ENCODE assay signal across 1 cellular context in the genomic region with DNA sequence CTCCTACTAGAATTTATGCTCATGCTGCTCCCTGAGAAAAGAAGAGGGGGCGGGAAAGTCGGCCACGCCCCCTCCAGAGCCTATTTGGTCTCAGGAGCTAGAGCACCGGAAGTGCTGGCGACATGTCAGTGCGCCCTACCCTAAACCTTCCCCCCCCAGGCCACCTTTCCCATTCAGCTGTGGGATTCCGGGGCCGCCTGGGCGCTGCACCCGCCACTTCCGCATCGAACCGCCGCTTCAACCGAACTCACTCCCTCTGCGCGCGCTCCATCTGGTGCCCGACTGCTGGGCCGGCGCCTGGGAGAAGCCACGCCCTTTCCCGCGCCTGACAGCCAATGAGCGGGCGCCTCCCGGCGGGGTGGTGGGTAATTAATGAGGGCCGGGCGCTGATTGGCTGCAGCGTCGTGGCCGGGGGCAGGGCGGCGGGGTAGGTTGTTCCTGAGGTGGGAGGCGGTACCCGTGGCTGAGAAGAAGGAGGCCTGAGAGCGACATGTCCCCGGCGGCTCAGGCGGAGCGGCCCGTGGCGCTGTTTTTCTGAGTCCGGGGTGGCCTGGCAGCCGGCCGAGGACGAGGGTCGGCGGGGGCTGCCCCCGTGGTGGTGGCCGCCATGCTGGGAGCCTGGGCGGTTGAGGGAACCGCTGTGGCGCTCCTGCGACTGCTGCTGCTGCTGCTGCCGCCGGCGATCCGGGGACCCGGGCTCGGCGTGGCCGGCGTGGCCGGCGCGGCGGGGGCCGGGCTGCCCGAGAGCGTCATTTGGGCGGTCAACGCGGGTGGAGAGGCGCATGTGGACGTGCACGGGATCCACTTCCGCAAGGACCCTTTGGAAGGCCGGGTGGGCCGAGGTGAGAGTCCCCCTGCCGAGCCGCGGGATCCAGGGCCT.
A peak's percentile ranks its signal among the peaks of the same experiment; 100 is the strongest.
TF ChIP-seq lines count a peak whose summit lies in the region.

Gene MLEC (plus strand): TSS at position 460 of the 880 bp plus-strand sequence. CDS start 148 bp downstream, at position 608.

TF ChIP-seq in HepG2, 621 proteins besides CTCF, POLR2A, EP300 and RAD21 (continued from another document and continues in another):
- TF ChIP-seq, protein P1, sequence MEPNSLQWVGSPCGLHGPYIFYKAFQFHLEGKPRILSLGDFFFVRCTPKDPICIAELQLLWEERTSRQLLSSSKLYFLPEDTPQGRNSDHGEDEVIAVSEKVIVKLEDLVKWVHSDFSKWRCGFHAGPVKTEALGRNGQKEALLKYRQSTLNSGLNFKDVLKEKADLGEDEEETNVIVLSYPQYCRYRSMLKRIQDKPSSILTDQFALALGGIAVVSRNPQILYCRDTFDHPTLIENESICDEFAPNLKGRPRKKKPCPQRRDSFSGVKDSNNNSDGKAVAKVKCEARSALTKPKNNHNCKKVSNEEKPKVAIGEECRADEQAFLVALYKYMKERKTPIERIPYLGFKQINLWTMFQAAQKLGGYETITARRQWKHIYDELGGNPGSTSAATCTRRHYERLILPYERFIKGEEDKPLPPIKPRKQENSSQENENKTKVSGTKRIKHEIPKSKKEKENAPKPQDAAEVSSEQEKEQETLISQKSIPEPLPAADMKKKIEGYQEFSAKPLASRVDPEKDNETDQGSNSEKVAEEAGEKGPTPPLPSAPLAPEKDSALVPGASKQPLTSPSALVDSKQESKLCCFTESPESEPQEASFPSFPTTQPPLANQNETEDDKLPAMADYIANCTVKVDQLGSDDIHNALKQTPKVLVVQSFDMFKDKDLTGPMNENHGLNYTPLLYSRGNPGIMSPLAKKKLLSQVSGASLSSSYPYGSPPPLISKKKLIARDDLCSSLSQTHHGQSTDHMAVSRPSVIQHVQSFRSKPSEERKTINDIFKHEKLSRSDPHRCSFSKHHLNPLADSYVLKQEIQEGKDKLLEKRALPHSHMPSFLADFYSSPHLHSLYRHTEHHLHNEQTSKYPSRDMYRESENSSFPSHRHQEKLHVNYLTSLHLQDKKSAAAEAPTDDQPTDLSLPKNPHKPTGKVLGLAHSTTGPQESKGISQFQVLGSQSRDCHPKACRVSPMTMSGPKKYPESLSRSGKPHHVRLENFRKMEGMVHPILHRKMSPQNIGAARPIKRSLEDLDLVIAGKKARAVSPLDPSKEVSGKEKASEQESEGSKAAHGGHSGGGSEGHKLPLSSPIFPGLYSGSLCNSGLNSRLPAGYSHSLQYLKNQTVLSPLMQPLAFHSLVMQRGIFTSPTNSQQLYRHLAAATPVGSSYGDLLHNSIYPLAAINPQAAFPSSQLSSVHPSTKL (CRISPR knock-in tag; IDR thresholded peaks at IDR 0.05), result 0 out of 2 replicates have a peak, but pooled peaks have one; percentile 0
- TF ChIP-seq ZNF772 (CRISPR knock-in tag; IDR thresholded peaks at IDR 0.05), result peak; percentile 51; the same call in 1 of the 2 replicates
- no peak for TF ChIP-seq CREBL2 (CRISPR knock-in tag; IDR thresholded peaks at IDR 0.05; ENCODE audit: borderline replicate concordance)
- TF ChIP-seq ZNF121 (CRISPR knock-in tag; IDR thresholded peaks at IDR 0.05), result peak; percentile 31; the same call in 1 of the 2 replicates
- no peak for TF ChIP-seq ZNF572 (CRISPR knock-in tag; IDR thresholded peaks at IDR 0.05)
- peak; percentile 88 for TF ChIP-seq GATAD1 (CRISPR knock-in tag; IDR thresholded peaks at IDR 0.05)
- TF ChIP-seq ZSCAN21 (CRISPR knock-in tag; IDR thresholded peaks at IDR 0.05; ENCODE audit: borderline replicate concordance), result peak; percentile 82; the same call in 1 of the 2 replicates
- peak; percentile 27; the same call in 1 of the 2 replicates for TF ChIP-seq FOSL2 (CRISPR knock-in tag; IDR thresholded peaks at IDR 0.05)
- peak; percentile 70; the same call in 1 of the 2 replicates for TF ChIP-seq ZNF691 (CRISPR knock-in tag; IDR thresholded peaks at IDR 0.05; ENCODE audit: borderline replicate concordance, low read depth)
- no peak for TF ChIP-seq MTF1 (CRISPR knock-in tag; IDR thresholded peaks at IDR 0.05)
- no peak; the same call in 1 of the 2 replicates for TF ChIP-seq ZKSCAN8 (CRISPR knock-in tag; IDR thresholded peaks at IDR 0.05; ENCODE audit: borderline replicate concordance)
- no peak; the same call in 1 of the 2 replicates for TF ChIP-seq ZBTB38 (CRISPR knock-in tag; IDR thresholded peaks at IDR 0.05)
- no peak for TF ChIP-seq PPARG (CRISPR knock-in tag; conservative IDR thresholded peaks at IDR 0.05)
- no peak for TF ChIP-seq IRF1 (CRISPR knock-in tag; IDR thresholded peaks at IDR 0.05; ENCODE audit: low read depth)
- no peak for TF ChIP-seq ZNF468 (CRISPR knock-in tag; IDR thresholded peaks at IDR 0.05)
- 0 out of 2 replicates have a peak, but pooled peaks have one; percentile 42 for TF ChIP-seq ZBTB7B (CRISPR knock-in tag; IDR thresholded peaks at IDR 0.05)
- no peak for TF ChIP-seq U2AF2 (IDR thresholded peaks at IDR 0.05; ENCODE audit: low read depth, low read length)
- peak; percentile 93 for TF ChIP-seq MIXL1 (CRISPR knock-in tag; IDR thresholded peaks at IDR 0.05)
- TF ChIP-seq ZNF510 (CRISPR knock-in tag; IDR thresholded peaks at IDR 0.05; ENCODE audit: low read depth), result no peak
- TF ChIP-seq SIX1 (CRISPR knock-in tag; IDR thresholded peaks at IDR 0.05; ENCODE audit: borderline replicate concordance), result no peak
- TF ChIP-seq, protein P2, sequence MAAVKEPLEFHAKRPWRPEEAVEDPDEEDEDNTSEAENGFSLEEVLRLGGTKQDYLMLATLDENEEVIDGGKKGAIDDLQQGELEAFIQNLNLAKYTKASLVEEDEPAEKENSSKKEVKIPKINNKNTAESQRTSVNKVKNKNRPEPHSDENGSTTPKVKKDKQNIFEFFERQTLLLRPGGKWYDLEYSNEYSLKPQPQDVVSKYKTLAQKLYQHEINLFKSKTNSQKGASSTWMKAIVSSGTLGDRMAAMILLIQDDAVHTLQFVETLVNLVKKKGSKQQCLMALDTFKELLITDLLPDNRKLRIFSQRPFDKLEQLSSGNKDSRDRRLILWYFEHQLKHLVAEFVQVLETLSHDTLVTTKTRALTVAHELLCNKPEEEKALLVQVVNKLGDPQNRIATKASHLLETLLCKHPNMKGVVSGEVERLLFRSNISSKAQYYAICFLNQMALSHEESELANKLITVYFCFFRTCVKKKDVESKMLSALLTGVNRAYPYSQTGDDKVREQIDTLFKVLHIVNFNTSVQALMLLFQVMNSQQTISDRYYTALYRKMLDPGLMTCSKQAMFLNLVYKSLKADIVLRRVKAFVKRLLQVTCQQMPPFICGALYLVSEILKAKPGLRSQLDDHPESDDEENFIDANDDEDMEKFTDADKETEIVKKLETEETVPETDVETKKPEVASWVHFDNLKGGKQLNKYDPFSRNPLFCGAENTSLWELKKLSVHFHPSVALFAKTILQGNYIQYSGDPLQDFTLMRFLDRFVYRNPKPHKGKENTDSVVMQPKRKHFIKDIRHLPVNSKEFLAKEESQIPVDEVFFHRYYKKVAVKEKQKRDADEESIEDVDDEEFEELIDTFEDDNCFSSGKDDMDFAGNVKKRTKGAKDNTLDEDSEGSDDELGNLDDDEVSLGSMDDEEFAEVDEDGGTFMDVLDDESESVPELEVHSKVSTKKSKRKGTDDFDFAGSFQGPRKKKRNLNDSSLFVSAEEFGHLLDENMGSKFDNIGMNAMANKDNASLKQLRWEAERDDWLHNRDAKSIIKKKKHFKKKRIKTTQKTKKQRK (IDR thresholded peaks at IDR 0.05; ENCODE audit: low read length), result no peak
- TF ChIP-seq HNF4A (CRISPR knock-in tag; IDR thresholded peaks at IDR 0.05), result no peak
- TF ChIP-seq, protein P3, sequence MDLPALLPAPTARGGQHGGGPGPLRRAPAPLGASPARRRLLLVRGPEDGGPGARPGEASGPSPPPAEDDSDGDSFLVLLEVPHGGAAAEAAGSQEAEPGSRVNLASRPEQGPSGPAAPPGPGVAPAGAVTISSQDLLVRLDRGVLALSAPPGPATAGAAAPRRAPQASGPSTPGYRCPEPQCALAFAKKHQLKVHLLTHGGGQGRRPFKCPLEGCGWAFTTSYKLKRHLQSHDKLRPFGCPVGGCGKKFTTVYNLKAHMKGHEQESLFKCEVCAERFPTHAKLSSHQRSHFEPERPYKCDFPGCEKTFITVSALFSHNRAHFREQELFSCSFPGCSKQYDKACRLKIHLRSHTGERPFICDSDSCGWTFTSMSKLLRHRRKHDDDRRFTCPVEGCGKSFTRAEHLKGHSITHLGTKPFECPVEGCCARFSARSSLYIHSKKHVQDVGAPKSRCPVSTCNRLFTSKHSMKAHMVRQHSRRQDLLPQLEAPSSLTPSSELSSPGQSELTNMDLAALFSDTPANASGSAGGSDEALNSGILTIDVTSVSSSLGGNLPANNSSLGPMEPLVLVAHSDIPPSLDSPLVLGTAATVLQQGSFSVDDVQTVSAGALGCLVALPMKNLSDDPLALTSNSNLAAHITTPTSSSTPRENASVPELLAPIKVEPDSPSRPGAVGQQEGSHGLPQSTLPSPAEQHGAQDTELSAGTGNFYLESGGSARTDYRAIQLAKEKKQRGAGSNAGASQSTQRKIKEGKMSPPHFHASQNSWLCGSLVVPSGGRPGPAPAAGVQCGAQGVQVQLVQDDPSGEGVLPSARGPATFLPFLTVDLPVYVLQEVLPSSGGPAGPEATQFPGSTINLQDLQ (CRISPR knock-in tag; IDR thresholded peaks at IDR 0.05), result no peak
- no peak for TF ChIP-seq NFE2L1 (CRISPR knock-in tag; IDR thresholded peaks at IDR 0.05; ENCODE audit: borderline replicate concordance)
- TF ChIP-seq YEATS4 (CRISPR knock-in tag; IDR thresholded peaks at IDR 0.05; ENCODE audit: borderline replicate concordance), result peak; percentile 93
- 0 out of 2 replicates have a peak, but pooled peaks have one; percentile 34 for TF ChIP-seq KLF15 (CRISPR knock-in tag; IDR thresholded peaks at IDR 0.05; ENCODE audit: borderline replicate concordance)
- TF ChIP-seq ZNF674 (CRISPR knock-in tag; IDR thresholded peaks at IDR 0.05; ENCODE audit: low read depth), result no peak
- peak; percentile 73; the same call in 1 of the 2 replicates for TF ChIP-seq NCOA2 (CRISPR knock-in tag; IDR thresholded peaks at IDR 0.05)
- TF ChIP-seq TBX2 (CRISPR knock-in tag; IDR thresholded peaks at IDR 0.05; ENCODE audit: borderline replicate concordance), result peak; percentile 74
- no peak for TF ChIP-seq SMAD1 (CRISPR knock-in tag; IDR thresholded peaks at IDR 0.05; ENCODE audit: borderline replicate concordance, low read depth)
- TF ChIP-seq, protein P4, sequence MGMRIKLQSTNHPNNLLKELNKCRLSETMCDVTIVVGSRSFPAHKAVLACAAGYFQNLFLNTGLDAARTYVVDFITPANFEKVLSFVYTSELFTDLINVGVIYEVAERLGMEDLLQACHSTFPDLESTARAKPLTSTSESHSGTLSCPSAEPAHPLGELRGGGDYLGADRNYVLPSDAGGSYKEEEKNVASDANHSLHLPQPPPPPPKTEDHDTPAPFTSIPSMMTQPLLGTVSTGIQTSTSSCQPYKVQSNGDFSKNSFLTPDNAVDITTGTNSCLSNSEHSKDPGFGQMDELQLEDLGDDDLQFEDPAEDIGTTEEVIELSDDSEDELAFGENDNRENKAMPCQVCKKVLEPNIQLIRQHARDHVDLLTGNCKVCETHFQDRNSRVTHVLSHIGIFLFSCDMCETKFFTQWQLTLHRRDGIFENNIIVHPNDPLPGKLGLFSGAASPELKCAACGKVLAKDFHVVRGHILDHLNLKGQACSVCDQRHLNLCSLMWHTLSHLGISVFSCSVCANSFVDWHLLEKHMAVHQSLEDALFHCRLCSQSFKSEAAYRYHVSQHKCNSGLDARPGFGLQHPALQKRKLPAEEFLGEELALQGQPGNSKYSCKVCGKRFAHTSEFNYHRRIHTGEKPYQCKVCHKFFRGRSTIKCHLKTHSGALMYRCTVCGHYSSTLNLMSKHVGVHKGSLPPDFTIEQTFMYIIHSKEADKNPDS (CRISPR knock-in tag; IDR thresholded peaks at IDR 0.05), result no peak
- TF ChIP-seq ZNF792 (CRISPR knock-in tag; IDR thresholded peaks at IDR 0.05), result peak; percentile 53; the same call in 1 of the 2 replicates
- TF ChIP-seq HMG20B (CRISPR knock-in tag; conservative IDR thresholded peaks at IDR 0.05), result no peak
- TF ChIP-seq, protein P5, sequence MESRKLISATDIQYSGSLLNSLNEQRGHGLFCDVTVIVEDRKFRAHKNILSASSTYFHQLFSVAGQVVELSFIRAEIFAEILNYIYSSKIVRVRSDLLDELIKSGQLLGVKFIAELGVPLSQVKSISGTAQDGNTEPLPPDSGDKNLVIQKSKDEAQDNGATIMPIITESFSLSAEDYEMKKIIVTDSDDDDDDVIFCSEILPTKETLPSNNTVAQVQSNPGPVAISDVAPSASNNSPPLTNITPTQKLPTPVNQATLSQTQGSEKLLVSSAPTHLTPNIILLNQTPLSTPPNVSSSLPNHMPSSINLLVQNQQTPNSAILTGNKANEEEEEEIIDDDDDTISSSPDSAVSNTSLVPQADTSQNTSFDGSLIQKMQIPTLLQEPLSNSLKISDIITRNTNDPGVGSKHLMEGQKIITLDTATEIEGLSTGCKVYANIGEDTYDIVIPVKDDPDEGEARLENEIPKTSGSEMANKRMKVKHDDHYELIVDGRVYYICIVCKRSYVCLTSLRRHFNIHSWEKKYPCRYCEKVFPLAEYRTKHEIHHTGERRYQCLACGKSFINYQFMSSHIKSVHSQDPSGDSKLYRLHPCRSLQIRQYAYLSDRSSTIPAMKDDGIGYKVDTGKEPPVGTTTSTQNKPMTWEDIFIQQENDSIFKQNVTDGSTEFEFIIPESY (CRISPR knock-in tag; IDR thresholded peaks at IDR 0.05), result no peak
- no peak for TF ChIP-seq FOXK2 (IDR thresholded peaks at IDR 0.05)
- peak; percentile 63 for TF ChIP-seq BORCS8-MEF2B (CRISPR knock-in tag; IDR thresholded peaks at IDR 0.05)
- no peak for TF ChIP-seq CAMTA2 (CRISPR knock-in tag; IDR thresholded peaks at IDR 0.05; ENCODE audit: borderline replicate concordance)
- peak; percentile 77 for TF ChIP-seq YEATS2 (CRISPR knock-in tag; IDR thresholded peaks at IDR 0.05; ENCODE audit: borderline replicate concordance)
- no peak for TF ChIP-seq PCBP2 (optimal IDR thresholded peaks at IDR 0.05; ENCODE audit: low read depth, low read length, poor library complexity, severe bottlenecking)
- TF ChIP-seq ARNTL (CRISPR knock-in tag; IDR thresholded peaks at IDR 0.05), result peak; percentile 44
- TF ChIP-seq SCMH1 (CRISPR knock-in tag; IDR thresholded peaks at IDR 0.05; ENCODE audit: borderline replicate concordance), result no peak
- TF ChIP-seq ZNF615 (CRISPR knock-in tag; IDR thresholded peaks at IDR 0.05; ENCODE audit: borderline replicate concordance), result no peak
- peak; percentile 72; the same call in 1 of the 2 replicates for TF ChIP-seq ZNF724P (CRISPR knock-in tag; IDR thresholded peaks at IDR 0.05; ENCODE audit: borderline replicate concordance)
- TF ChIP-seq ZC3H4 (CRISPR knock-in tag; IDR thresholded peaks at IDR 0.05; ENCODE audit: borderline replicate concordance), result no peak
